In the genomic region with DNA sequence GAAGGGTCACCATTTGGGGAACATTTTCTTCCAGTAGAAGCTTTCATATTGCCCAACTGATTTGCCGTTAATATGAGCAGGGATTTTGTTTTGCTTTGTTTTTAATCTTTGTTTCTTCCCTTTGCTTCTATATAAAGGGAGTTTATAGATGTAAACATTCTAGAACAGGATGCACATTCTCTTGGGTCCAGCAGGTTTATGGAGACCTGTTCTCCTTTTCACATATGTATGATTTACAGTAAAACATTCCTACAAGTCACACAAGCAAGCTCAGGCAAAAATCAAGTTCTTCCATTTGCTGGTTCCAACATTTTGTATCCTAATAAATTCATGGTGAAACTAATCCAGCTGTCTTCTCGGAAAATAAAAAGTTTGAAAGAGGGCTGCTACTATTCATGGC, we compare ENCODE assay signal across 10 cellular contexts.
"Had no signal": no experiment of that assay in that cellular context is flagged by ENCODE, and none has a peak within 500 bp of the region (broad histone marks: within the 10 kb centered on the region; RNA-seq: fewer than 3 reads in every experiment).

No MANE protein-coding gene starts in this region.

- H3K4me2 ChIP-seq: GM23338 had no signal

- H3K9me3 ChIP-seq: HAP-1 had no signal

- FAIRE-seq: H1, H54 had no signal

- H2AFZ ChIP-seq: GM23248, GM23338 had no signal

- H3K4me3 ChIP-seq: GM23248, GM23338, HAP-1 had no signal

- H3K4me1 ChIP-seq: HAP-1 had no signal

- DNase-seq: GM23248, GOT3, H7, H9, HCEC 1CT, HFFc6 had no signal

- H3K27ac ChIP-seq: GM23248 had no signal

- H3K9ac ChIP-seq: GM23248 had no signal

- H3K36me3 ChIP-seq: HAP-1 had no signal
